ENCODE assay signal across 8 cellular contexts in genomic region chrX:136767104-136767941, GRCh38. TPM values are rescaled to one million over a fixed set of nuclear protein-coding genes. Genes with fewer than 3 reads are reported as not detected.
A peak's percentile ranks its signal among the peaks of the same experiment; 100 is the strongest.
DNase-seq lines count a peak whose midpoint lies in the region; ATAC-seq lines count a peak whose summit lies in the region.

No MANE protein-coding gene starts in this region.

- peaks cover 15% of the 10 kb centered on the region for H3K36me3 Mint-ChIP-seq in activated CD4-positive, alpha-beta T cell treated with anti-CD3 and anti-CD28 coated beads, Interleukin-2, amount 10 ng/mL, durations not matched to agents 24 days and 14 days (ENCODE audit: low read depth)
- H3K36me3 Mint-ChIP-seq in stimulated activated effector memory CD8-positive, alpha-beta T cell treated with anti-CD3 and anti-CD28 coated beads, Interleukin-12 subunit alpha, Interleukin-12 subunit beta, amount 100 ng/mL, for 72 hours, result peaks cover 6% of the 10 kb centered on the region

- in situ Hi-C loops in ACHN (cut with HindIII; ENCODE audit: low pct_ligation_motif_present, low pct_unique_long_range_greater_than_20kb, low sequenced_read_pairs), result no loop called here

- H3K4me3 Mint-ChIP-seq in activated CD4-positive, alpha-beta T cell treated with anti-CD3 and anti-CD28 coated beads, Interleukin-2, amount 10 ng/mL, durations not matched to agents 24 days and 14 days, result peak overlapping the region; percentile 83
- peak overlapping the region; percentile 71 for H3K4me3 Mint-ChIP-seq in stimulated activated effector memory CD8-positive, alpha-beta T cell treated with anti-CD3 and anti-CD28 coated beads, Interleukin-12 subunit alpha, Interleukin-12 subunit beta, amount 100 ng/mL, for 72 hours

- peaks cover 4% of the 10 kb centered on the region for H3K9me3 Mint-ChIP-seq in activated CD4-positive, alpha-beta T cell treated with anti-CD3 and anti-CD28 coated beads, Interleukin-2, amount 10 ng/mL, durations not matched to agents 24 days and 14 days
- no peaks in the 10 kb centered on the region for H3K9me3 Mint-ChIP-seq in stimulated activated effector memory CD8-positive, alpha-beta T cell treated with anti-CD3 and anti-CD28 coated beads, Interleukin-12 subunit alpha, Interleukin-12 subunit beta, amount 100 ng/mL, for 72 hours

- peak overlapping the region; percentile 95 for H3K27ac Mint-ChIP-seq in activated CD4-positive, alpha-beta T cell treated with anti-CD3 and anti-CD28 coated beads, Interleukin-2, amount 10 ng/mL, durations not matched to agents 24 days and 14 days
- peak overlapping the region; percentile 75 for H3K27ac Mint-ChIP-seq in stimulated activated effector memory CD8-positive, alpha-beta T cell treated with anti-CD3 and anti-CD28 coated beads, Interleukin-12 subunit alpha, Interleukin-12 subunit beta, amount 100 ng/mL, for 72 hours

- no peaks in the 10 kb centered on the region for H3K27me3 Mint-ChIP-seq in activated CD4-positive, alpha-beta T cell treated with anti-CD3 and anti-CD28 coated beads, Interleukin-2, amount 10 ng/mL, durations not matched to agents 24 days and 14 days

- peak; percentile 38 for DNase-seq in ACHN
- DNase-seq in NCI-H2107 (lab: John Stamatoyannopoulos, UW), result peak; percentile 64
- DNase-seq in activated CD4-positive, alpha-beta T cell treated with anti-CD3 and anti-CD28 coated beads, Interleukin-2, amount 10 ng/mL, durations not matched to agents 24 days and 14 days, result peak; percentile 81
- peak; percentile 72 for DNase-seq in ecto neural progenitor cell (ENCODE audit: low spot score)
- DNase-seq in lung microvascular endothelial cell (ENCODE audit: low read depth in 2 of 2), result peak; percentile 66 to 77
- DNase-seq in stimulated activated effector memory CD8-positive, alpha-beta T cell treated with anti-CD3 and anti-CD28 coated beads, Interleukin-12 subunit alpha, Interleukin-12 subunit beta, amount 100 ng/mL, for 72 hours (ENCODE audit: low spot score in 2 of 2), result peak in 1 of 2 donors; percentile 64

- H3K4me1 Mint-ChIP-seq in activated CD4-positive, alpha-beta T cell treated with anti-CD3 and anti-CD28 coated beads, Interleukin-2, amount 10 ng/mL, durations not matched to agents 24 days and 14 days, result peaks cover 50% of the 10 kb centered on the region
- peaks cover 20% of the 10 kb centered on the region for H3K4me1 Mint-ChIP-seq in stimulated activated effector memory CD8-positive, alpha-beta T cell treated with anti-CD3 and anti-CD28 coated beads, Interleukin-12 subunit alpha, Interleukin-12 subunit beta, amount 100 ng/mL, for 72 hours

- intact Hi-C loops in activated CD4-positive, alpha-beta T cell treated with anti-CD3 and anti-CD28 coated beads, Interleukin-2, amount 10 ng/mL, durations not matched to agents 24 days and 14 days (cut with micrococcal nuclease), result loop anchor here (2.0 to 10.0 kb wide), 4 partner anchors 35 to 271 kb away; partner anchors contain the start of genes HTATSF1 and RBMX

- ATAC-seq in GM18511 (IDR thresholded peaks at IDR 0.05; ENCODE audit: unreplicated experiment) (peak; percentile 78), HG02884 (IDR thresholded peaks at IDR 0.05; ENCODE audit: unreplicated experiment) (peak; percentile 64)
- ATAC-seq in stimulated activated effector memory CD8-positive, alpha-beta T cell treated with anti-CD3 and anti-CD28 coated beads, Interleukin-12 subunit alpha, Interleukin-12 subunit beta, amount 100 ng/mL, for 72 hours, result peak; percentile 80

RNA-seq across cellular contexts. Expression of gene ARHGEF6, which starts 13.4 kb away (rescaled TPM):
- 37.4 and 38.0 TPM in 2 replicates for total RNA-seq in activated CD4-positive, alpha-beta T cell treated with anti-CD3 and anti-CD28 coated beads, Interleukin-2, amount 10 ng/mL, durations not matched to agents 24 days and 14 days
- total RNA-seq in lung microvascular endothelial cell, result 5.9 and 12.7 TPM in 2 replicates
